9 cellular contexts compared by ENCODE assay signal in the genomic region with DNA sequence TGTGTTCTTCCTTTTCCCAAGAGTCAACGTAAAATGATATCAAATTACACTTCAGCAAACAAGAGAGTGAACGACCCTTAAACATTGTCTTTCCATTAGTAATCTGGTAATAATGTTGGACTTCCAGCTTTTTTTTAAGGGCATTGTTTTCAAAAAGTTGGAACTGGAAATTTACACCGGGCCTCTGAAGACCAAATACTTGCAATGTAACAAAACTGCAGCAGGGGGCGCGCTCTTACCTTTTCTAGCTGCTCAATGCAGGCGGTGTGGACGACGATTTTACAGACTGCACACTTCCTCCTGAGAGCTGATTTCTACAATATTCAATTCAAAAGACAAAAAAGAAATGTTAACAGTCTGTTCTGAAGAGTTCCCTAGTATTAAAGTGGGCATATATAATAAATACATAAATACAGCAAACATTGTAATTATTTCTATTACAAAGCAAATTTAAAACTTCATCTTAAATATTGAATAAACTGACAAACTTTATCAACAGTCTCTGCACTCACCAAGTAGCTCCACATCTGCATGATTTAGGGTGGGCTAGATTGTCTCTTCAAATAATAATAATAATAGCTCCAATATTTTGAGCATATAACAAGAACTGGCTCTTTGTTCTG.
DNase-seq lines count a peak whose midpoint lies in the region; ATAC-seq, FAIRE-seq and TF ChIP-seq lines count a peak whose summit lies in the region.
"Had no signal": no experiment of that assay in that cellular context is flagged by ENCODE, and none has a peak within 500 bp of the region (broad histone marks: within the 10 kb centered on the region; RNA-seq: fewer than 3 reads in every experiment).

No MANE protein-coding gene starts in this region.

- no peaks in the 10 kb centered on the region for H3K27me3 Mint-ChIP-seq in neural crest cell (ENCODE audit: low read depth)

- TF ChIP-seq CTCF in D721Med (IDR thresholded peaks at IDR 0.05; ENCODE audit: insufficient read depth, missing control alignments), result peak; percentile 84
- peak; percentile 84 for TF ChIP-seq CTCF in fibroblast of the aortic adventitia (IDR thresholded peaks at IDR 0.05; ENCODE audit: insufficient read depth, low read length)
- peak; percentile 90 for TF ChIP-seq CTCF in neural crest cell (conservative IDR thresholded peaks at IDR 0.05)
- peak; percentile 80 to 83 for TF ChIP-seq CTCF in tibial artery (IDR thresholded peaks at IDR 0.05)

- no peaks in the 10 kb centered on the region for H3K9me3 Mint-ChIP-seq in neural crest cell
- H3K9me3 Mint-ChIP-seq: activated naive CD4-positive, alpha-beta T cell treated with anti-CD3 and anti-CD28 coated beads, Interleukin-2, amount 50 U/mL, for 24 hours had no signal

- no peak overlapping the region for H3K27ac Mint-ChIP-seq in neural crest cell (ENCODE audit: unreplicated experiment)
- H3K27ac Mint-ChIP-seq: activated naive CD4-positive, alpha-beta T cell treated with anti-CD3 and anti-CD28 coated beads, Interleukin-2, amount 50 U/mL, for 24 hours had no signal

- peak overlapping the region in 1 of 2 donors; percentile 41 for H3K27ac ChIP-seq in tibial artery

- H3K36me3 ChIP-seq in tibial artery, result no peaks in the 10 kb centered on the region

- H3K4me3 ChIP-seq in fibroblast of the aortic adventitia (ENCODE audit: low read depth, low read length) (no peak overlapping the region), tibial artery (no peak overlapping the region)

- H3K9me3 ChIP-seq in tibial artery, result no peaks in the 10 kb centered on the region

- no peaks in the 10 kb centered on the region for H3K27me3 ChIP-seq in tibial artery

- H3K4me1 Mint-ChIP-seq in neural crest cell, result peaks cover 22% of the 10 kb centered on the region
- H3K4me1 Mint-ChIP-seq: activated naive CD4-positive, alpha-beta T cell treated with anti-CD3 and anti-CD28 coated beads, Interleukin-2, amount 50 U/mL, for 24 hours had no signal

- peak; percentile 84 for ATAC-seq in GM21529 (IDR thresholded peaks at IDR 0.05; ENCODE audit: unreplicated experiment)

- peaks cover 0 to 12% (median 0%) of the 10 kb centered on the region in 4 donors for H3K4me1 ChIP-seq in tibial artery

- DNase-seq in D721Med (ENCODE audit: insufficient read length, low spot score) (no peak), KBM-7 (peak; percentile 76), OCI-M1 (lab: John Stamatoyannopoulos, UW) (peak; percentile 76), fibroblast of the aortic adventitia (ENCODE audit: low read depth) (peak; percentile 89), neural crest cell (ENCODE audit: low read depth, low spot score) (peak; percentile 85), tibial artery (peak; percentile 83 to 84)
- DNase-seq in activated T-cell treated with anti-CD3 and anti-CD28 coated beads, Interleukin-2, amount 50 U/mL, for 48 hours, result peak; percentile 80 to 81

- intact Hi-C loops in tibial artery (cut with DNase I; ENCODE audit: low total_unique reads), result loop anchor here (2.0 kb wide), 1 partner anchor 242 kb away; no protein-coding TSS in a partner anchor

- in situ Hi-C loops in KBM-7 (cut with MboI; ENCODE audit: low pct_unique_long_range_greater_than_20kb, low sequenced_read_pairs), result loop anchor here (25.0 kb wide), 2 partner anchors 231 to 356 kb away; a partner anchor contains a TSS

- H3K36me3 Mint-ChIP-seq in neural crest cell (ENCODE audit: low read depth), result no peaks in the 10 kb centered on the region
- H3K36me3 Mint-ChIP-seq: activated naive CD4-positive, alpha-beta T cell treated with anti-CD3 and anti-CD28 coated beads, Interleukin-2, amount 50 U/mL, for 24 hours had no signal

- no peak overlapping the region for H3K4me3 Mint-ChIP-seq in neural crest cell
- H3K4me3 Mint-ChIP-seq: activated naive CD4-positive, alpha-beta T cell treated with anti-CD3 and anti-CD28 coated beads, Interleukin-2, amount 50 U/mL, for 24 hours had no signal

- FAIRE-seq in D721Med (lab: Jason Lieb, UNC), result no peak
